15 cellular contexts compared by ENCODE assay signal in genomic region chr11:69972351-69972802, GRCh38.
DNase-seq lines count a peak whose midpoint lies in the region; ATAC-seq, FAIRE-seq and TF ChIP-seq lines count a peak whose summit lies in the region.
"Had no signal": no experiment of that assay in that cellular context is flagged by ENCODE, and none has a peak within 500 bp of the region (broad histone marks: within the 10 kb centered on the region; RNA-seq: fewer than 3 reads in every experiment).

No MANE protein-coding gene starts in this region.

- H3K4me3 ChIP-seq in MM.1S (ENCODE audit: low read length) (no peak overlapping the region), GM12878 (no peak overlapping the region)

- RAD21 ChIA-PET in GM12878 (lab: Charles Lee; ENCODE audit: unreplicated experiment): no interaction called here

- H4K20me1 ChIP-seq in MM.1S (ENCODE audit: insufficient read depth, low read length) (no peaks in the 10 kb centered on the region), GM12878 (ENCODE audit: control insufficient read depth, insufficient read depth) (no peaks in the 10 kb centered on the region)

- H3F3A ChIP-seq in MM.1S (ENCODE audit: insufficient read depth, low read length): no peaks in the 10 kb centered on the region

- peak overlapping the region; percentile 82 for H3K27ac ChIP-seq in MM.1S (ENCODE audit: low read length)
- 0 out of 2 replicates have a peak overlapping the region, but pooled peaks have one; percentile 25 for H3K27ac ChIP-seq in GM12878 (ENCODE audit: control insufficient read depth, insufficient read depth)

- 31% methylated on average over 15 of the region's 15 CpGs for WGBS in GM12878 (ENCODE audit: insufficient coverage, insufficient replicate concordance, low lambda C conversion rate, missing lambda C conversion rate)

- SMC1A ChIA-PET in GM12878 (lab: Charles Lee; ENCODE audit: uncharacterized antibody, unreplicated experiment): no interaction called here

- POLR2A ChIA-PET in GM12878 (lab: Charles Lee): no interaction called here

- H3K27me3 Mint-ChIP-seq in activated naive CD4-positive, alpha-beta T cell treated with anti-CD3 and anti-CD28 coated beads, Interleukin-2, amount 10 ng/mL, durations not matched to agents 7 days and 5 days: peaks cover 11% of the 10 kb centered on the region
- peaks cover 47% of the 10 kb centered on the region for H3K27me3 Mint-ChIP-seq in stimulated activated memory B cell treated with anti-CD40 and anti-IgM and Interleukin-4, amounts not matched to agents 10 μg/mL and 1 μg/mL and 100 μg/mL, for 72 hours
- H3K27me3 Mint-ChIP-seq: activated naive CD8-positive, alpha-beta T cell treated with anti-CD3 and anti-CD28 coated beads, Interleukin-2, amount 10 ng/mL, durations not matched to agents 7 days and 5 days had no signal

- no peaks in the 10 kb centered on the region for H3K36me3 Mint-ChIP-seq in activated naive CD4-positive, alpha-beta T cell treated with anti-CD3 and anti-CD28 coated beads, Interleukin-2, amount 10 ng/mL, durations not matched to agents 7 days and 5 days
- no peaks in the 10 kb centered on the region for H3K36me3 Mint-ChIP-seq in stimulated activated memory B cell treated with anti-CD40 and anti-IgM and Interleukin-4, amounts not matched to agents 10 μg/mL and 1 μg/mL and 100 μg/mL, for 72 hours
- H3K36me3 Mint-ChIP-seq: activated naive CD8-positive, alpha-beta T cell treated with anti-CD3 and anti-CD28 coated beads, Interleukin-2, amount 10 ng/mL, durations not matched to agents 7 days and 5 days had no signal

- H3K9me3 ChIP-seq in MM.1S (replicated peaks; ENCODE audit: insufficient read depth, low read length) (no peaks in the 10 kb centered on the region), GM12878 (replicated peaks; ENCODE audit: control insufficient read depth, insufficient read depth, low read length) (no peaks in the 10 kb centered on the region)

- H3K4me1 ChIP-seq in MM.1S (ENCODE audit: low read length) (no peaks in the 10 kb centered on the region), GM12878 (ENCODE audit: control insufficient read depth, insufficient read depth, low read length) (peaks cover 7% of the 10 kb centered on the region)

- FAIRE-seq in GM12878 (lab: Jason Lieb, UNC): peak; percentile 61
- FAIRE-seq: TTC549 had no signal

- TF ChIP-seq RAD21 in GM12878 (IDR thresholded peaks at IDR 0.05; ENCODE audit: insufficient read depth, low read depth, low read length): no peak

- no peak for TF ChIP-seq POLR2A in GM12878 (IDR thresholded peaks at IDR 0.05; ENCODE audit: low read depth, low read length)

- no peaks in the 10 kb centered on the region for H3K9me2 ChIP-seq in MM.1S (replicated peaks; ENCODE audit: insufficient read depth, low read length)

- ATAC-seq in GM12878: no peak
- ATAC-seq in stimulated activated memory B cell treated with anti-CD40 and anti-IgM and Interleukin-4, amounts not matched to agents 10 μg/mL and 1 μg/mL and 100 μg/mL, for 72 hours: peak; percentile 53
- ATAC-seq in HG03025 (IDR thresholded peaks at IDR 0.05; ENCODE audit: low FRiP score, unreplicated experiment): no peak
- no peak for ATAC-seq in HG03442 (IDR thresholded peaks at IDR 0.05; ENCODE audit: unreplicated experiment)
- no peak for ATAC-seq in sciatic nerve

- H3K9ac ChIP-seq in MM.1S (ENCODE audit: low read length): peak overlapping the region; percentile 27; the same call in 1 of the 2 replicates
- no peak overlapping the region for H3K9ac ChIP-seq in GM12878 (ENCODE audit: control insufficient read depth, insufficient read depth, low read length)

- in situ Hi-C loops in GM12878 (cut with MboI): no loop called here

- no peaks in the 10 kb centered on the region for H3K9me3 Mint-ChIP-seq in activated naive CD4-positive, alpha-beta T cell treated with anti-CD3 and anti-CD28 coated beads, Interleukin-2, amount 10 ng/mL, durations not matched to agents 7 days and 5 days
- H3K9me3 Mint-ChIP-seq in stimulated activated memory B cell treated with anti-CD40 and anti-IgM and Interleukin-4, amounts not matched to agents 10 μg/mL and 1 μg/mL and 100 μg/mL, for 72 hours: no peaks in the 10 kb centered on the region
- H3K9me3 Mint-ChIP-seq: activated naive CD8-positive, alpha-beta T cell treated with anti-CD3 and anti-CD28 coated beads, Interleukin-2, amount 10 ng/mL, durations not matched to agents 7 days and 5 days had no signal

- CTCF ChIA-PET in activated naive CD4-positive, alpha-beta T cell treated with anti-CD3 and anti-CD28 coated beads, Interleukin-2, amount 10 ng/mL, durations not matched to agents 7 days and 5 days (lab: Charles Lee): no interaction called here
- CTCF ChIA-PET in GM12878 (lab: Yijun Ruan, JAX): no interaction called here

- H3K27me3 ChIP-seq in MM.1S (replicated peaks; ENCODE audit: insufficient read depth, low read length): peaks cover 79% of the 10 kb centered on the region
- H3K27me3 ChIP-seq in GM12878 (replicated peaks in 1 of 2; ENCODE audit: control insufficient read depth in 2 of 2, insufficient read depth in 2 of 2, low read length in 1 of 2): no peaks in the 10 kb centered on the region; a peak in 1 of 4 replicates

- BruUV-seq in GM12878 (replicated peaks; lab: Mats Ljungman, UMichigan): no TSS peak

- TF ChIP-seq CTCF in MM.1S (IDR thresholded peaks at IDR 0.05; ENCODE audit: low read length) (no peak), GM12878 (IDR thresholded peaks at IDR 0.05 in 2 of 3, conservative IDR thresholded peaks at IDR 0.05 in 1 of 3; ENCODE audit: control insufficient read depth in 2 of 3, extremely low read depth in 1 of 3, insufficient read depth in 1 of 3, low read depth in 3 of 3, low read length in 3 of 3) (no peak)

- no peaks in the 10 kb centered on the region for H3K36me3 ChIP-seq in MM.1S (replicated peaks; ENCODE audit: insufficient read depth, low read length)
- no peaks in the 10 kb centered on the region for H3K36me3 ChIP-seq in GM12878 (ENCODE audit: control insufficient read depth in 2 of 2, insufficient read depth in 2 of 2, low read length in 1 of 2)

- H3K4me3 Mint-ChIP-seq in activated naive CD4-positive, alpha-beta T cell treated with anti-CD3 and anti-CD28 coated beads, Interleukin-2, amount 10 ng/mL, durations not matched to agents 7 days and 5 days: no peak overlapping the region
- H3K4me3 Mint-ChIP-seq in stimulated activated memory B cell treated with anti-CD40 and anti-IgM and Interleukin-4, amounts not matched to agents 10 μg/mL and 1 μg/mL and 100 μg/mL, for 72 hours: peak overlapping the region; percentile 20
- H3K4me3 Mint-ChIP-seq: activated naive CD8-positive, alpha-beta T cell treated with anti-CD3 and anti-CD28 coated beads, Interleukin-2, amount 10 ng/mL, durations not matched to agents 7 days and 5 days had no signal

- peak; percentile 52 for DNase-seq in activated naive CD4-positive, alpha-beta T cell treated with anti-CD3 and anti-CD28 coated beads, Interleukin-2, amount 10 ng/mL, durations not matched to agents 7 days and 5 days
- no peak for DNase-seq in activated naive CD4-positive, alpha-beta T cell treated with Interleukin-2 at 50 U/mL for 16 hours
- DNase-seq in MM.1S (peak; percentile 78), GM12878 (ENCODE audit: low read depth, low spot score) (no peak), sciatic nerve (ENCODE audit: low spot score) (no peak)
- DNase-seq: activated naive CD8-positive, alpha-beta T cell treated with anti-CD3 and anti-CD28 coated beads, Interleukin-2, amount 10 ng/mL, durations not matched to agents 7 days and 5 days; islet precursor cell; NCI-H1930; SIG-M5; stimulated activated CD4-positive, alpha-beta T cell treated with anti-CD3 and anti-CD28 coated beads, Interleukin-12 subunit alpha, Interleukin-12 subunit beta, amount 100 ng/mL, for 4 hours; substantia nigra had no signal

- TF ChIP-seq EP300 in GM12878 (IDR thresholded peaks at IDR 0.05; ENCODE audit: borderline replicate concordance in 1 of 2, control insufficient read depth in 1 of 2, low read depth in 2 of 2, low read length in 2 of 2): no peak

- H3K4me1 Mint-ChIP-seq in activated naive CD4-positive, alpha-beta T cell treated with anti-CD3 and anti-CD28 coated beads, Interleukin-2, amount 10 ng/mL, durations not matched to agents 7 days and 5 days: peaks cover 15% of the 10 kb centered on the region
- peaks cover 12% of the 10 kb centered on the region for H3K4me1 Mint-ChIP-seq in stimulated activated memory B cell treated with anti-CD40 and anti-IgM and Interleukin-4, amounts not matched to agents 10 μg/mL and 1 μg/mL and 100 μg/mL, for 72 hours

- H3K79me2 ChIP-seq in MM.1S (ENCODE audit: low read length) (no peaks in the 10 kb centered on the region), GM12878 (ENCODE audit: control insufficient read depth, insufficient read depth, low read length) (no peaks in the 10 kb centered on the region)

- intact Hi-C loops in GM12878 (cut with micrococcal nuclease; ENCODE audit: unreplicated experiment): no loop called here
- intact Hi-C loops in sciatic nerve (cut with DNase I): no loop called here

- H2AFZ ChIP-seq in MM.1S (ENCODE audit: low read length) (no peak overlapping the region), GM12878 (ENCODE audit: control insufficient read depth, low read depth, low read length) (peak overlapping the region; percentile 72)

- H3K4me2 ChIP-seq in MM.1S (ENCODE audit: low read depth, low read length): peak overlapping the region; percentile 16; the same call in 1 of the 2 replicates
- peak overlapping the region; percentile 13; the same call in 1 of the 2 replicates for H3K4me2 ChIP-seq in GM12878 (ENCODE audit: control insufficient read depth, insufficient read depth)

- H3K27ac Mint-ChIP-seq in activated naive CD4-positive, alpha-beta T cell treated with anti-CD3 and anti-CD28 coated beads, Interleukin-2, amount 10 ng/mL, durations not matched to agents 7 days and 5 days: peak overlapping the region; percentile 89
- peak overlapping the region; percentile 69 for H3K27ac Mint-ChIP-seq in stimulated activated memory B cell treated with anti-CD40 and anti-IgM and Interleukin-4, amounts not matched to agents 10 μg/mL and 1 μg/mL and 100 μg/mL, for 72 hours
- H3K27ac Mint-ChIP-seq: activated naive CD8-positive, alpha-beta T cell treated with anti-CD3 and anti-CD28 coated beads, Interleukin-2, amount 10 ng/mL, durations not matched to agents 7 days and 5 days had no signal

TF ChIP-seq in GM12878, 131 proteins besides CTCF, POLR2A, EP300 and RAD21 (continues in another document):
- no peak for TF ChIP-seq POLR2AphosphoS5 (IDR thresholded peaks at IDR 0.05; ENCODE audit: low read length)
- TF ChIP-seq, protein P1, sequence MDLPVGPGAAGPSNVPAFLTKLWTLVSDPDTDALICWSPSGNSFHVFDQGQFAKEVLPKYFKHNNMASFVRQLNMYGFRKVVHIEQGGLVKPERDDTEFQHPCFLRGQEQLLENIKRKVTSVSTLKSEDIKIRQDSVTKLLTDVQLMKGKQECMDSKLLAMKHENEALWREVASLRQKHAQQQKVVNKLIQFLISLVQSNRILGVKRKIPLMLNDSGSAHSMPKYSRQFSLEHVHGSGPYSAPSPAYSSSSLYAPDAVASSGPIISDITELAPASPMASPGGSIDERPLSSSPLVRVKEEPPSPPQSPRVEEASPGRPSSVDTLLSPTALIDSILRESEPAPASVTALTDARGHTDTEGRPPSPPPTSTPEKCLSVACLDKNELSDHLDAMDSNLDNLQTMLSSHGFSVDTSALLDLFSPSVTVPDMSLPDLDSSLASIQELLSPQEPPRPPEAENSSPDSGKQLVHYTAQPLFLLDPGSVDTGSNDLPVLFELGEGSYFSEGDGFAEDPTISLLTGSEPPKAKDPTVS (IDR thresholded peaks at IDR 0.05; ENCODE audit: low read depth, low read length): no peak
- no peak for TF ChIP-seq SMAD5 (IDR thresholded peaks at IDR 0.05; ENCODE audit: low read depth)

Comparison
In these comparisons a context has a peak if more than half of its experiments do, and no peak if none do; other contexts are left out.
1. DNase-seq: peak in activated naive CD4-positive, alpha-beta T cell treated with anti-CD3 and anti-CD28 coated beads, Interleukin-2, amount 10 ng/mL, durations not matched to agents 7 days and 5 days (single experiment) and MM.1S (single experiment); none in activated naive CD4-positive, alpha-beta T cell treated with Interleukin-2 at 50 U/mL for 16 hours (single experiment), GM12878 (single experiment) and sciatic nerve (single experiment).